In the genomic region with DNA sequence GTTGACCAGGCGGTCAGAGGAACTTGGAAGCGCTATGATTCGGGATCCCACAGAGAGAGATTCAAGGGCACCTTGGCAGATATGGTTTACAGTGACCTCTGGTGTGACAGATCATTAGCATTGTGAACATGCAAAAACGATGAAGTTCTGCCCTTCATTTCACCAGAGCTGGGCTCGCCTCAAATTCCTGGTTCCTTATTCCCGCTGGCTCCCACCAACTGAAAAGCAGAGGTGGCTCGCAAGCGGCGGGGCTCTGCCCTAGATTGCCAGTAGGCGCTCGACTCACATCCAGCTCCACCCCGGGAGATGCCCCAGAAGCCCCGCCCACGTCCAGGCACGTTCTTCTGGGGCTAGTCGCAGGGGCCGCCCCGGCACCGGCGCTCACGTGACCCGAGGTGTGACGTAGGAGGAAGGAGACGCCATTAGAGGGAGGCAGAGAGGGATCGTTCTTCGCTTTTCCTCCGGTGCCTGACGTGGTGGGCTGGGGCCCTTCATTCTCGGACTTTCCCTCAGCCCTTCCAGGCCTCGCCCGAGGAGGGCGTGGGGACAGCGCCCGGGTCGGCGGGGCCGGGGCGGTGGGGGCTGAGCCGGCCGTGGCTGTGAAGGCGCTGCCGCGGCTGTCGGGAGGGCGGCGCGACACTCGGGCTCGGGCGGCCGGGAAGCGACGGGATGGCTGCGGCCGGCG, we compare ENCODE assay signal across 8 cellular contexts. TPM values are rescaled to one million over a fixed set of nuclear protein-coding genes. Genes with fewer than 3 reads are reported as not detected.
DNase-seq lines count a peak whose midpoint lies in the region; ATAC-seq and TF ChIP-seq lines count a peak whose summit lies in the region.

A gene with protein sequence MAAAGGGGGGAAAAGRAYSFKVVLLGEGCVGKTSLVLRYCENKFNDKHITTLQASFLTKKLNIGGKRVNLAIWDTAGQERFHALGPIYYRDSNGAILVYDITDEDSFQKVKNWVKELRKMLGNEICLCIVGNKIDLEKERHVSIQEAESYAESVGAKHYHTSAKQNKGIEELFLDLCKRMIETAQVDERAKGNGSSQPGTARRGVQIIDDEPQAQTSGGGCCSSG (plus strand): TSS at position 403 of the 685 bp plus-strand sequence. CDS start 267 bp downstream, at position 670.

- DNase-seq in BJ (ENCODE audit: low read depth) (peak; percentile 63), GM19238 (ENCODE audit: insufficient read length, low spot score) (peak; percentile 96), NCI-H524 (lab: John Stamatoyannopoulos, UW) (peak; percentile 86 to 95), choroid plexus epithelial cell (ENCODE audit: low read depth) (peak; percentile 97), kidney glomerular epithelial cell (lab: John Stamatoyannopoulos, UW) (peak; percentile 88)
- peak; percentile 100 for DNase-seq in activated CD4-positive, alpha-beta T cell treated with anti-CD3 and anti-CD28 coated beads for 36 hours
- peak; percentile 92 to 96 for DNase-seq in stimulated activated CD4-positive, alpha-beta T cell treated with anti-CD3 and anti-CD28 coated beads, Interleukin-1b, Interleukin-23, amount 100 ng/mL, for 1 hour (ENCODE audit: low read depth in 2 of 2)

- H3K27ac Mint-ChIP-seq in activated CD4-positive, alpha-beta T cell treated with anti-CD3 and anti-CD28 coated beads for 36 hours = peak within 1 kb of the TSS; percentile 99

- peaks cover 35% of the 10 kb centered on the region for H3K4me1 Mint-ChIP-seq in activated CD4-positive, alpha-beta T cell treated with anti-CD3 and anti-CD28 coated beads for 36 hours

- peaks cover 2% of the 10 kb centered on the region for H3K27me3 ChIP-seq in BJ (ENCODE audit: control insufficient read depth, insufficient read depth, low read length)

- H3K36me3 Mint-ChIP-seq in activated CD4-positive, alpha-beta T cell treated with anti-CD3 and anti-CD28 coated beads for 36 hours (ENCODE audit: low read depth) = peaks cover 42% of the 10 kb centered on the region

- peak within 1 kb of the TSS; percentile 76 for H3K4me3 ChIP-seq in BJ (ENCODE audit: low read depth, low read length)
- peak within 1 kb of the TSS; percentile 92 for H3K4me3 ChIP-seq in choroid plexus epithelial cell (ENCODE audit: low read depth, low read length)

- CTCF ChIA-PET in BJ (lab: Yijun Ruan, JAX) = no interaction called here
- CTCF ChIA-PET in activated CD4-positive, alpha-beta T cell treated with anti-CD3 and anti-CD28 coated beads for 36 hours (lab: Charles Lee) = interaction anchor here (0.5 to 2.6 kb wide), 9 partner anchors 12 to 520 kb away, joined by 3 to 6 read pairs (median 3); a partner anchor contains a TSS

- intact Hi-C loops in activated CD4-positive, alpha-beta T cell treated with anti-CD3 and anti-CD28 coated beads for 36 hours (cut with DNase I, micrococcal nuclease) = loop anchor here (1.0 kb wide), 5 partner anchors 68 to 1511 kb away; a partner anchor contains a TSS

- H3K36me3 ChIP-seq in BJ (ENCODE audit: control insufficient read depth, insufficient read depth, low read length) = peaks cover 2% of the 10 kb centered on the region; the same call in 1 of the 2 replicates

- POLR2A ChIA-PET in BJ (lab: Charles Lee) = interaction anchor here (0.9 kb wide), 1 partner anchor 90 kb away, joined by 3 read pairs; a partner anchor contains a TSS
- POLR2A ChIA-PET in activated CD4-positive, alpha-beta T cell treated with anti-CD3 and anti-CD28 coated beads for 36 hours (lab: Charles Lee) = interaction anchor here (0.6 to 3.6 kb wide), 7 partner anchors 10 to 118 kb away, joined by 3 to 32 read pairs (median 4); a partner anchor contains a TSS

- peaks cover 9% of the 10 kb centered on the region for H3K27me3 Mint-ChIP-seq in activated CD4-positive, alpha-beta T cell treated with anti-CD3 and anti-CD28 coated beads for 36 hours

- H3K9me3 Mint-ChIP-seq in activated CD4-positive, alpha-beta T cell treated with anti-CD3 and anti-CD28 coated beads for 36 hours (ENCODE audit: low read depth) = peaks cover 6% of the 10 kb centered on the region

- peak within 1 kb of the TSS; percentile 94 for H3K4me3 Mint-ChIP-seq in activated CD4-positive, alpha-beta T cell treated with anti-CD3 and anti-CD28 coated beads for 36 hours

- TF ChIP-seq CTCF in BJ (IDR thresholded peaks at IDR 0.05; ENCODE audit: insufficient read depth, low read depth, low read length) (peak; percentile 38), choroid plexus epithelial cell (conservative IDR thresholded peaks at IDR 0.05; ENCODE audit: low read depth, low read length) (peak; percentile 22)

- ATAC-seq in HG03442 (IDR thresholded peaks at IDR 0.05; ENCODE audit: unreplicated experiment) = peak; percentile 89
- peak; percentile 92 for ATAC-seq in activated CD4-positive, alpha-beta T cell treated with anti-CD3 and anti-CD28 coated beads for 36 hours

RNA-seq across cellular contexts. Expression of the gene that starts here (rescaled TPM):
- 3.6 and 14.0 TPM in 2 replicates for polyA plus RNA-seq in BJ (2011; rRNA removed)
- 2.9 and 5.4 TPM in 2 replicates for polyA minus RNA-seq in BJ (2011; rRNA and poly(A)+ RNA removed)
- 10 to 100 TPM; 88.9 to 98.9 TPM for total RNA-seq in activated CD4-positive, alpha-beta T cell treated with anti-CD3 and anti-CD28 coated beads for 36 hours

Comparison
In these comparisons a context has a peak if more than half of its experiments do, and no peak if none do; other contexts are left out.
1. Peak in every context shown above with its lines: DNase-seq, ATAC-seq and H3K4me3 ChIP-seq.